1 cellular context compared by ENCODE assay signal in genomic region chr2:68675470-68675869, GRCh38.
TF ChIP-seq lines count a peak whose summit lies in the region.

No MANE protein-coding gene starts in this region.

TF ChIP-seq in K562, 482 proteins besides CTCF, POLR2A, EP300 and RAD21 (continued from another document):
- TF ChIP-seq PHF8 (IDR thresholded peaks at IDR 0.05; ENCODE audit: borderline replicate concordance, low read length), result no peak
- no peak for TF ChIP-seq ZNF507 (tag; conservative IDR thresholded peaks at IDR 0.05)
- TF ChIP-seq HMG20B (CRISPR knock-in tag; IDR thresholded peaks at IDR 0.05), result no peak
- 0 out of 2 replicates have a peak, but pooled peaks have one; percentile 4 for TF ChIP-seq ZNF316 (IDR thresholded peaks at IDR 0.05)
- no peak for TF ChIP-seq E2F5 (CRISPR knock-in tag; IDR thresholded peaks at IDR 0.05)
- 0 out of 4 replicates have a peak, but pooled peaks of 1 of the 2 experiments have one; percentile 10 for TF ChIP-seq TRIM24 (IDR thresholded peaks at IDR 0.05)
- TF ChIP-seq FOS (IDR thresholded peaks at IDR 0.05; ENCODE audit: extremely low read depth, insufficient read length), result no peak
- TF ChIP-seq TRIM28 (IDR thresholded peaks at IDR 0.05), result peak; percentile 66; the same call in 1 of the 2 replicates
- no peak for TF ChIP-seq ZNF444 (CRISPR knock-in tag; IDR thresholded peaks at IDR 0.05)
- no peak for TF ChIP-seq TGIF2 (CRISPR knock-in tag; IDR thresholded peaks at IDR 0.05)
- TF ChIP-seq GTF2B (IDR thresholded peaks at IDR 0.05; ENCODE audit: extremely low read depth, insufficient read length), result no peak
